Comparison of ENCODE assay signal across 8 cellular contexts in genomic region chr16:3637371-3637923, GRCh38. TPM values are rescaled to one million over a fixed set of nuclear protein-coding genes. Genes with fewer than 3 reads are reported as not detected.
A peak's percentile ranks its signal among the peaks of the same experiment; 100 is the strongest.
DNase-seq lines count a peak whose midpoint lies in the region; ATAC-seq and TF ChIP-seq lines count a peak whose summit lies in the region.

No MANE protein-coding gene starts in this region.

- H3K4me1 ChIP-seq in Caco-2 (peaks cover 18% of the 10 kb centered on the region), mucosa of descending colon (ENCODE audit: low read depth) (peaks cover 17% of the 10 kb centered on the region)

- ATAC-seq in activated T-cell treated with anti-CD3 and anti-CD28 coated beads, Interleukin-2, amount 50 U/mL, for 72 hours (replicated peaks in 1 of 2): peak; percentile 51 to 67
- peak; percentile 84 for ATAC-seq in mucosa of descending colon

- H3K4me3 ChIP-seq in Caco-2 (ENCODE audit: low read depth, low read length): no peak overlapping the region
- H3K4me3 ChIP-seq in mucosa of descending colon: no peak overlapping the region

- peaks cover 12% of the 10 kb centered on the region for H3K9me3 Mint-ChIP-seq in Caco-2 (ENCODE audit: unreplicated experiment)
- H3K9me3 Mint-ChIP-seq in activated T-cell treated with anti-CD3 and anti-CD28 coated beads, Interleukin-2, amount 50 U/mL, for 72 hours: peaks cover 0 to 3% of the 10 kb centered on the region in 2 donors

- intact Hi-C loops in Caco-2 (cut with micrococcal nuclease; ENCODE audit: unreplicated experiment): no loop called here
- intact Hi-C loops in mucosa of descending colon (cut with DNase I, micrococcal nuclease): no loop called here

- H3K4me3 Mint-ChIP-seq in Caco-2 (ENCODE audit: unreplicated experiment): no peak overlapping the region
- H3K4me3 Mint-ChIP-seq in activated T-cell treated with anti-CD3 and anti-CD28 coated beads, Interleukin-2, amount 50 U/mL, for 72 hours: peak overlapping the region; percentile 20 to 38

- H3K36me3 ChIP-seq in Caco-2 (ENCODE audit: control insufficient read depth, insufficient read depth, low read length): no peaks in the 10 kb centered on the region
- H3K36me3 ChIP-seq in mucosa of descending colon (ENCODE audit: low read depth): no peaks in the 10 kb centered on the region

- H3K27me3 ChIP-seq in Caco-2 (replicated peaks; ENCODE audit: control insufficient read depth, insufficient read depth, low read length): no peaks in the 10 kb centered on the region

- DNase-seq in Caco-2 (peak; percentile 57 to 63), NAMALWA (ENCODE audit: low spot score) (peak; percentile 77), mucosa of descending colon (peak in 2 of 3 donors; percentile 47 to 74), NCI-H146 treated with DMSO at 0.1 percent for 48 hours (lab: John Stamatoyannopoulos, UW; ENCODE audit: unreplicated experiment) (no peak), hepatic stellate cell (ENCODE audit: low spot score) (no peak), NCI-H1930 (lab: John Stamatoyannopoulos, UW) (no peak)
- peak; percentile 30 to 32 for DNase-seq in activated T-cell treated with anti-CD3 and anti-CD28 coated beads, Interleukin-2, amount 50 U/mL, for 72 hours
- no peak for DNase-seq in effector CD4-positive, alpha-beta T cell

- no TSS peak for BruUV-seq in Caco-2 (replicated peaks; lab: Mats Ljungman, UMichigan)

- H3K27ac Mint-ChIP-seq in Caco-2 (ENCODE audit: unreplicated experiment): peak overlapping the region; percentile 73
- H3K27ac Mint-ChIP-seq in activated T-cell treated with anti-CD3 and anti-CD28 coated beads, Interleukin-2, amount 50 U/mL, for 72 hours: peak overlapping the region; percentile 86

- no peaks in the 10 kb centered on the region for H3K9me3 ChIP-seq in Caco-2
- no peaks in the 10 kb centered on the region for H3K9me3 ChIP-seq in mucosa of descending colon

- TF ChIP-seq CTCF in Caco-2 (IDR thresholded peaks at IDR 0.05; ENCODE audit: insufficient read depth in 1 of 2, low read depth in 1 of 2, low read length in 1 of 2, severe bottlenecking in 1 of 2, unreplicated experiment in 1 of 2) (no peak), mucosa of descending colon (IDR thresholded peaks at IDR 0.05) (no peak)

- peaks cover 22% of the 10 kb centered on the region for H3K4me1 Mint-ChIP-seq in Caco-2 (ENCODE audit: low read depth, unreplicated experiment)
- H3K4me1 Mint-ChIP-seq in activated T-cell treated with anti-CD3 and anti-CD28 coated beads, Interleukin-2, amount 50 U/mL, for 72 hours (ENCODE audit: low read depth): peaks cover 31% of the 10 kb centered on the region

- peaks cover 3% of the 10 kb centered on the region for H3K36me3 Mint-ChIP-seq in Caco-2 (ENCODE audit: insufficient read depth, unreplicated experiment)
- H3K36me3 Mint-ChIP-seq in activated T-cell treated with anti-CD3 and anti-CD28 coated beads, Interleukin-2, amount 50 U/mL, for 72 hours (ENCODE audit: insufficient read depth in 2 of 2): peaks cover 3% of the 10 kb centered on the region in 2 donors

- POLR2A ChIA-PET in Caco-2 (lab: Charles Lee): no interaction called here

- CTCF ChIA-PET in Caco-2 (lab: Charles Lee): interaction anchor here (0.6 kb wide), 1 partner anchor 20 kb away, joined by 3 read pairs; no protein-coding TSS in a partner anchor

- H3K27me3 Mint-ChIP-seq in Caco-2 (ENCODE audit: insufficient read depth, unreplicated experiment): no peaks in the 10 kb centered on the region
- no peaks in the 10 kb centered on the region for H3K27me3 Mint-ChIP-seq in activated T-cell treated with anti-CD3 and anti-CD28 coated beads, Interleukin-2, amount 50 U/mL, for 72 hours (ENCODE audit: low read depth)

RNA-seq across cellular contexts. Expression of gene DNASE1, which starts 17.0 kb away (rescaled TPM):
- 26.2 and 38.1 TPM in 2 replicates for total RNA-seq in Caco-2 (2022)
- 10 to 100 TPM; 19.4 to 21.3 TPM for total RNA-seq in activated T-cell treated with anti-CD3 and anti-CD28 coated beads, Interleukin-2, amount 50 U/mL, for 72 hours
- total RNA-seq in mucosa of descending colon: 10 to 100 TPM; 24.4 to 36.0 (median 27.0) TPM

RNA-seq across cellular contexts. Expression of gene SLX4, which starts 26.0 kb away (rescaled TPM):
- total RNA-seq in Caco-2 (2022): 9.6 and 10.4 TPM in 2 replicates
- total RNA-seq in activated T-cell treated with anti-CD3 and anti-CD28 coated beads, Interleukin-2, amount 50 U/mL, for 72 hours: 10 to 100 TPM; 12.6 to 15.7 TPM
- total RNA-seq in mucosa of descending colon: 1 to 10 TPM; 3.6 to 6.7 (median 5.0) TPM

Comparison
In these comparisons a context has a peak if more than half of its experiments do, and no peak if none do; other contexts are left out.
1. DNase-seq: peak in Caco-2 (2 of 2), NAMALWA (single experiment), activated T-cell treated with anti-CD3 and anti-CD28 coated beads, Interleukin-2, amount 50 U/mL, for 72 hours (2 of 2) and mucosa of descending colon (2 of 3); none in NCI-H146 treated with DMSO at 0.1 percent for 48 hours (single experiment), hepatic stellate cell (single experiment), NCI-H1930 (0 of 2) and effector CD4-positive, alpha-beta T cell (single experiment).